8 cellular contexts compared by ENCODE assay signal in genomic region chr18:2657043-2657512, GRCh38. TPM values are rescaled to one million over a fixed set of nuclear protein-coding genes. Genes with fewer than 3 reads are reported as not detected.
DNase-seq lines count a peak whose midpoint lies in the region; ATAC-seq and TF ChIP-seq lines count a peak whose summit lies in the region.

No MANE protein-coding gene starts in this region.

- peak overlapping the region; percentile 95 for H3K9ac ChIP-seq in mesendoderm (ENCODE audit: low read length)

- peaks cover 32% of the 10 kb centered on the region for H3K79me2 ChIP-seq in mesendoderm (ENCODE audit: control insufficient read depth, insufficient read depth, low read length)

- no peak overlapping the region for H3K23ac ChIP-seq in mesendoderm (ENCODE audit: low read length)

- H3K36me3 ChIP-seq in A673 (ENCODE audit: insufficient read depth, low read length, poor library complexity, severe bottlenecking) (no peaks in the 10 kb centered on the region), mesendoderm (ENCODE audit: control insufficient read depth, insufficient read depth, low read length) (no peaks in the 10 kb centered on the region)

- H3K9me3 ChIP-seq in A673 (ENCODE audit: low read depth, low read length, poor library complexity, severe bottlenecking), result no peaks in the 10 kb centered on the region

- DNase-seq in A673 (ENCODE audit: low spot score) (peak; percentile 4), HL-60 (ENCODE audit: low read depth in 1 of 2, low spot score in 1 of 2) (no peak), astrocyte of the spinal cord (ENCODE audit: low read depth, low spot score) (peak; percentile 24), mesendoderm (no peak), COLO668 (lab: John Stamatoyannopoulos, UW; ENCODE audit: unreplicated experiment) (no peak), SKM-1 (lab: John Stamatoyannopoulos, UW; ENCODE audit: unreplicated experiment) (no peak)
- DNase-seq in effector CD4-positive, alpha-beta T cell, result no peak

- no peak overlapping the region for H4K5ac ChIP-seq in mesendoderm (ENCODE audit: low read length)

- H2AK5ac ChIP-seq in mesendoderm (ENCODE audit: low read length), result no peak overlapping the region

- H3K79me1 ChIP-seq in mesendoderm (ENCODE audit: low read length), result peaks cover 10% of the 10 kb centered on the region

- H3K4me3 ChIP-seq in A673 (ENCODE audit: low read depth, low read length, poor library complexity, severe bottlenecking) (peak overlapping the region; percentile 98), HL-60 (replicated peaks; ENCODE audit: insufficient read depth, low read length) (peak overlapping the region; percentile 80), astrocyte of the spinal cord (ENCODE audit: low read depth, low read length) (peak overlapping the region; percentile 93), mesendoderm (ENCODE audit: low read length) (peak overlapping the region; percentile 98)

- H3K18ac ChIP-seq in mesendoderm (ENCODE audit: low read length), result no peak overlapping the region

- BruUV-seq in A673 (replicated peaks; lab: Mats Ljungman, UMichigan), result no TSS peak

- TF ChIP-seq CTCF in A673 (conservative IDR thresholded peaks at IDR 0.05; ENCODE audit: low read depth, low read length) (no peak), HL-60 (IDR thresholded peaks at IDR 0.05; ENCODE audit: insufficient read depth, low read length) (no peak), astrocyte of the spinal cord (IDR thresholded peaks at IDR 0.05; ENCODE audit: low read depth, low read length) (no peak)

- no peak overlapping the region for H2BK15ac ChIP-seq in mesendoderm (replicated peaks; ENCODE audit: low read depth)

- no peak overlapping the region for H2BK5ac ChIP-seq in mesendoderm (ENCODE audit: low read length)

- in situ Hi-C loops in astrocyte of the spinal cord (cut with HindIII; ENCODE audit: low sequenced_read_pairs), result no loop called here

- H3K27me3 ChIP-seq in A673 (replicated peaks; ENCODE audit: insufficient read depth, low read depth, low read length, poor library complexity) (no peaks in the 10 kb centered on the region), HL-60 (ENCODE audit: insufficient read depth, poor library complexity, severe bottlenecking) (no peaks in the 10 kb centered on the region), mesendoderm (ENCODE audit: insufficient read depth, low read length, poor library complexity) (peaks cover 2% of the 10 kb centered on the region)

- H3K27ac ChIP-seq in A673 (ENCODE audit: low read depth, low read length, poor library complexity, severe bottlenecking) (peak overlapping the region; percentile 97), HL-60 (replicated peaks) (peak overlapping the region; percentile 99), mesendoderm (ENCODE audit: low read depth, low read length) (no peak overlapping the region)

- CTCF ChIA-PET in A673 (lab: Charles Lee), result no interaction called here

- H3K56ac ChIP-seq in mesendoderm (ENCODE audit: low read length), result peak overlapping the region; percentile 97

- ATAC-seq in HG03521 (IDR thresholded peaks at IDR 0.05; ENCODE audit: unreplicated experiment), result no peak

- no peak overlapping the region for H3K4ac ChIP-seq in mesendoderm (ENCODE audit: low read depth, low read length)

- intact Hi-C loops in A673 (cut with micrococcal nuclease; ENCODE audit: unreplicated experiment), result loop anchor here (10.0 kb wide), 1 partner anchor 248 kb away; no protein-coding TSS in a partner anchor

- no peak overlapping the region for H2BK120ac ChIP-seq in mesendoderm (ENCODE audit: low read depth, low read length)

- no CpG with 5 or more reads among the region's 11 CpGs for WGBS in mesendoderm (ENCODE audit: extremely low coverage, insufficient coverage, low lambda C conversion rate)

- H3K4me1 ChIP-seq in A673 (ENCODE audit: insufficient read depth, low read length, poor library complexity, severe bottlenecking) (peaks cover 5% of the 10 kb centered on the region), mesendoderm (ENCODE audit: control insufficient read depth, low read depth, low read length) (peaks cover 5% of the 10 kb centered on the region)

- POLR2A ChIA-PET in A673 (lab: Charles Lee; ENCODE audit: low non-redundant PET), result no interaction called here

- H4K8ac ChIP-seq in mesendoderm (ENCODE audit: low read depth, low read length), result no peak overlapping the region

- H3K4me2 ChIP-seq in mesendoderm (ENCODE audit: low read length), result peak overlapping the region; percentile 70

RNA-seq across cellular contexts. Expression of gene SMCHD1, which starts 1.6 kb away (rescaled TPM):
- 74.0 and 80.9 TPM in 2 replicates for total RNA-seq in A673 (2021)
- 20.5 TPM for polyA plus RNA-seq in mesendoderm (2013, experiment 1 of 2)
- 19.1 TPM for polyA plus RNA-seq in mesendoderm (2013, experiment 2 of 2)

Comparison
In these comparisons a context has a peak if more than half of its experiments do, and no peak if none do; other contexts are left out.
1. DNase-seq: peak in A673 (single experiment) and astrocyte of the spinal cord (single experiment); none in HL-60 (0 of 2), mesendoderm (single experiment), COLO668 (single experiment), SKM-1 (single experiment) and effector CD4-positive, alpha-beta T cell (single experiment).
2. Peak in every context shown above with its lines, with median percentiles within 50 percentile points of each other: H3K4me3 ChIP-seq.